Comparison of ENCODE assay signal across 9 cellular contexts in genomic region chr4:17468638-17469221, GRCh38. TPM values are rescaled to one million over a fixed set of nuclear protein-coding genes. Genes with fewer than 3 reads are reported as not detected.
DNase-seq lines count a peak whose midpoint lies in the region; ATAC-seq and TF ChIP-seq lines count a peak whose summit lies in the region.
"Had no signal": no experiment of that assay in that cellular context is flagged by ENCODE, and none has a peak within 500 bp of the region (broad histone marks: within the 10 kb centered on the region; RNA-seq: fewer than 3 reads in every experiment).

No MANE protein-coding gene starts in this region.

- H3K36me3 Mint-ChIP-seq in brain: no peaks in the 10 kb centered on the region
- H3K36me3 Mint-ChIP-seq in naive thymus-derived CD4-positive, alpha-beta T cell: peaks cover 0 to 27% (median 15%) of the 10 kb centered on the region in 5 donors

- CTCF ChIA-PET in HEK293T (lab: Yijun Ruan, JAX): interaction anchor here (0.6 kb wide), 2 partner anchors 11 to 1183 kb away, joined by 3 to 4 read pairs; no protein-coding TSS in a partner anchor
- CTCF ChIA-PET in naive thymus-derived CD4-positive, alpha-beta T cell (lab: Charles Lee): interaction anchor here (0.6 to 1.0 kb wide), 2 partner anchors 20 to 1588 kb away, joined by 3 read pairs; no protein-coding TSS in a partner anchor

- no peak overlapping the region for H3K27ac ChIP-seq in naive thymus-derived CD4-positive, alpha-beta T cell (ENCODE audit: low read depth, low read length)

- H3K9me3 ChIP-seq in BE2C: no peaks in the 10 kb centered on the region
- H3K9me3 ChIP-seq in naive thymus-derived CD4-positive, alpha-beta T cell (ENCODE audit: control insufficient read depth in 2 of 3, low read length in 3 of 3): no peaks in the 10 kb centered on the region

- peaks cover 0 to 3% (median 0%) of the 10 kb centered on the region in 5 experiments for H3K9me3 Mint-ChIP-seq in brain
- H3K9me3 Mint-ChIP-seq in naive thymus-derived CD4-positive, alpha-beta T cell: no peaks in the 10 kb centered on the region
- H3K9me3 Mint-ChIP-seq: stimulated activated effector memory CD8-positive, alpha-beta T cell treated with anti-CD3 and anti-CD28 coated beads, Interleukin-12 subunit alpha, Interleukin-12 subunit beta, amount 100 ng/mL, for 72 hours had no signal

- H3K27me3 Mint-ChIP-seq in brain: no peaks in the 10 kb centered on the region
- H3K27me3 Mint-ChIP-seq in naive thymus-derived CD4-positive, alpha-beta T cell: no peaks in the 10 kb centered on the region

- ATAC-seq in naive thymus-derived CD4-positive, alpha-beta T cell: no peak
- ATAC-seq: stimulated activated effector memory CD8-positive, alpha-beta T cell treated with anti-CD3 and anti-CD28 coated beads, Interleukin-12 subunit alpha, Interleukin-12 subunit beta, amount 100 ng/mL, for 72 hours had no signal

- peaks cover 3% of the 10 kb centered on the region; the same call in 1 of the 2 replicates for H3K4me1 ChIP-seq in BE2C
- no peaks in the 10 kb centered on the region for H3K4me1 ChIP-seq in naive thymus-derived CD4-positive, alpha-beta T cell (ENCODE audit: control insufficient read depth in 2 of 2, insufficient read depth in 2 of 2, low read length in 2 of 2)

- POLR2A ChIA-PET in HEK293T (lab: Yijun Ruan, JAX): no interaction called here
- POLR2A ChIA-PET in naive thymus-derived CD4-positive, alpha-beta T cell (lab: Charles Lee): no interaction called here

- no peaks in the 10 kb centered on the region; the same call in 1 of the 2 replicates for H3K27me3 ChIP-seq in BE2C
- no peaks in the 10 kb centered on the region for H3K27me3 ChIP-seq in naive thymus-derived CD4-positive, alpha-beta T cell (ENCODE audit: control insufficient read depth in 2 of 2, insufficient read depth in 2 of 2, low read length in 2 of 2)

- peak; percentile 62 for TF ChIP-seq CTCF in BE2C (IDR thresholded peaks at IDR 0.05; ENCODE audit: low read depth, low read length)
- peak; percentile 72 to 84 for TF ChIP-seq CTCF in brain (conservative IDR thresholded peaks at IDR 0.05)

- peak; percentile 51 for DNase-seq in BE2C
- peak; percentile 53 for DNase-seq in HEK293T (ENCODE audit: extremely low spot score)
- DNase-seq in medulla oblongata (ENCODE audit: extremely low spot score): peak; percentile 68
- no peak for DNase-seq in naive thymus-derived CD4-positive, alpha-beta T cell
- DNase-seq in NCI-H1048 (lab: John Stamatoyannopoulos, UW): no peak
- DNase-seq in NOMO-1 treated with dmso at 0.1 percent for 144 hours (lab: John Stamatoyannopoulos, UW; ENCODE audit: unreplicated experiment): no peak
- no peak for DNase-seq in epidermal melanocyte (ENCODE audit: insufficient read length, low spot score)

- H3K4me3 Mint-ChIP-seq in brain: no peak overlapping the region
- H3K4me3 Mint-ChIP-seq in naive thymus-derived CD4-positive, alpha-beta T cell: no peak overlapping the region
- H3K4me3 Mint-ChIP-seq: stimulated activated effector memory CD8-positive, alpha-beta T cell treated with anti-CD3 and anti-CD28 coated beads, Interleukin-12 subunit alpha, Interleukin-12 subunit beta, amount 100 ng/mL, for 72 hours had no signal

- peaks cover 12% of the 10 kb centered on the region for H3K4me1 Mint-ChIP-seq in brain
- H3K4me1 Mint-ChIP-seq in naive thymus-derived CD4-positive, alpha-beta T cell: peaks cover 0 to 3% (median 0%) of the 10 kb centered on the region in 7 donors
- H3K4me1 Mint-ChIP-seq: stimulated activated effector memory CD8-positive, alpha-beta T cell treated with anti-CD3 and anti-CD28 coated beads, Interleukin-12 subunit alpha, Interleukin-12 subunit beta, amount 100 ng/mL, for 72 hours had no signal

- H3K36me3 ChIP-seq in BE2C: no peaks in the 10 kb centered on the region
- H3K36me3 ChIP-seq in naive thymus-derived CD4-positive, alpha-beta T cell (ENCODE audit: control insufficient read depth in 2 of 3, insufficient read depth in 3 of 3, low read length in 3 of 3): no peaks in the 10 kb centered on the region

- intact Hi-C loops in naive thymus-derived CD4-positive, alpha-beta T cell (cut with micrococcal nuclease): no loop called here

- peak overlapping the region in 2 of 5 experiments; percentile 50 to 73 for H3K27ac Mint-ChIP-seq in brain
- no peak overlapping the region for H3K27ac Mint-ChIP-seq in naive thymus-derived CD4-positive, alpha-beta T cell
- H3K27ac Mint-ChIP-seq: stimulated activated effector memory CD8-positive, alpha-beta T cell treated with anti-CD3 and anti-CD28 coated beads, Interleukin-12 subunit alpha, Interleukin-12 subunit beta, amount 100 ng/mL, for 72 hours had no signal

- no peak overlapping the region for H3K4me3 ChIP-seq in BE2C (ENCODE audit: low read depth, low read length)
- H3K4me3 ChIP-seq in naive thymus-derived CD4-positive, alpha-beta T cell (ENCODE audit: low read length): no peak overlapping the region

TF ChIP-seq in HEK293T, 16 proteins besides CTCF, POLR2A, EP300 and RAD21:
- TF ChIP-seq LEF1 (IDR thresholded peaks at IDR 0.05; ENCODE audit: borderline replicate concordance) (no peak), FOXM1 (IDR thresholded peaks at IDR 0.05; ENCODE audit: borderline replicate concordance) (no peak), TARDBP (IDR thresholded peaks at IDR 0.05) (no peak), ELF4 (IDR thresholded peaks at IDR 0.05) (no peak), BHLHE40 (IDR thresholded peaks at IDR 0.05; ENCODE audit: borderline replicate concordance) (no peak), NFRKB (IDR thresholded peaks at IDR 0.05) (no peak), FOXA1 (IDR thresholded peaks at IDR 0.05) (no peak), ARNT (IDR thresholded peaks at IDR 0.05) (no peak), FOXK2 (IDR thresholded peaks at IDR 0.05) (no peak), SP1 (IDR thresholded peaks at IDR 0.05) (no peak), ZNF384 (IDR thresholded peaks at IDR 0.05) (no peak), PKNOX1 (IDR thresholded peaks at IDR 0.05) (no peak), SUZ12 (IDR thresholded peaks at IDR 0.05) (no peak), L3MBTL2 (conservative IDR thresholded peaks at IDR 0.05) (no peak), CTBP1 (IDR thresholded peaks at IDR 0.05; ENCODE audit: borderline replicate concordance) (no peak), HDGF (IDR thresholded peaks at IDR 0.05; ENCODE audit: borderline replicate concordance) (no peak)

RNA-seq across cellular contexts. Expression of gene QDPR, which starts 43.2 kb away (rescaled TPM):
- polyA plus RNA-seq in BE2C (2012; ENCODE audit: insufficient read depth, insufficient read length, low read depth): 203 TPM
- polyA plus RNA-seq in brain (ENCODE audit: insufficient read depth, low read depth, low replicate concordance): 284 TPM
- total RNA-seq in naive thymus-derived CD4-positive, alpha-beta T cell: 10 to 100 TPM; 11.8 to 27.7 (median 23.1) TPM
- 10 to 100 TPM; 48.8 to 50.5 TPM for polyA plus RNA-seq in naive thymus-derived CD4-positive, alpha-beta T cell

RNA-seq across cellular contexts. Expression of gene CLRN2, which starts 46.2 kb away (rescaled TPM):
- polyA plus RNA-seq in BE2C (2012; ENCODE audit: insufficient read depth, insufficient read length, low read depth): not detected
- polyA plus RNA-seq in brain (ENCODE audit: insufficient read depth, low read depth, low replicate concordance): not detected
- not detected for total RNA-seq in naive thymus-derived CD4-positive, alpha-beta T cell
- polyA plus RNA-seq in naive thymus-derived CD4-positive, alpha-beta T cell: not detected

Comparison
In these comparisons a context has a peak if more than half of its experiments do, and no peak if none do; other contexts are left out.
1. DNase-seq: peak in BE2C (single experiment), HEK293T (single experiment) and medulla oblongata (single experiment); none in naive thymus-derived CD4-positive, alpha-beta T cell (0 of 9), NCI-H1048 (single experiment), NOMO-1 treated with dmso at 0.1 percent for 144 hours (single experiment) and epidermal melanocyte (single experiment).